2 cellular contexts compared by ENCODE assay signal in genomic region chr6:148364056-148364844, GRCh38.
TF ChIP-seq lines count a peak whose summit lies in the region.

No MANE protein-coding gene starts in this region.

TF ChIP-seq in liver, 16 proteins besides CTCF, POLR2A, EP300 and RAD21:
- TF ChIP-seq SP1 (IDR thresholded peaks at IDR 0.05) (peak; percentile 26), ATF3 (IDR thresholded peaks at IDR 0.05) (no peak), MAX (IDR thresholded peaks at IDR 0.05) (peak; percentile 15), NR2F2 (IDR thresholded peaks at IDR 0.05) (peak; percentile 68), ZBTB33 (IDR thresholded peaks at IDR 0.05) (no peak), JUND (IDR thresholded peaks at IDR 0.05) (peak; percentile 52 to 74), YY1 (IDR thresholded peaks at IDR 0.05) (peak; percentile 36)

TF ChIP-seq in HepG2, 621 proteins besides CTCF, POLR2A, EP300 and RAD21:
- TF ChIP-seq YEATS2 (CRISPR knock-in tag; IDR thresholded peaks at IDR 0.05; ENCODE audit: borderline replicate concordance) (no peak), SOX13 (IDR thresholded peaks at IDR 0.05) (no peak), SOX13 (CRISPR knock-in tag; conservative IDR thresholded peaks at IDR 0.05 in 1 of 2, IDR thresholded peaks at IDR 0.05 in 1 of 2) (no peak), ZNF354B (CRISPR knock-in tag; IDR thresholded peaks at IDR 0.05) (no peak), ZFP36L2 (CRISPR knock-in tag; IDR thresholded peaks at IDR 0.05) (no peak), ZNF296 (CRISPR knock-in tag; conservative IDR thresholded peaks at IDR 0.05) (no peak), ZNF10 (CRISPR knock-in tag; IDR thresholded peaks at IDR 0.05; ENCODE audit: borderline replicate concordance, low read depth) (no peak), TFAP4 (IDR thresholded peaks at IDR 0.05; ENCODE audit: borderline replicate concordance, low read depth) (no peak), ZFP82 (CRISPR knock-in tag; IDR thresholded peaks at IDR 0.05; ENCODE audit: borderline replicate concordance) (no peak), IKZF1 (IDR thresholded peaks at IDR 0.05) (no peak), RFX3 (CRISPR knock-in tag; IDR thresholded peaks at IDR 0.05) (no peak), ZNF563 (CRISPR knock-in tag; IDR thresholded peaks at IDR 0.05) (no peak), ZMYM3 (CRISPR knock-in tag; IDR thresholded peaks at IDR 0.05) (no peak), CBX1 (IDR thresholded peaks at IDR 0.05; ENCODE audit: low read depth) (no peak)
